ENCODE assay signal across 8 cellular contexts in genomic region chr1:24236170-24237045, GRCh38. TPM values are rescaled to one million over a fixed set of nuclear protein-coding genes. Genes with fewer than 3 reads are reported as not detected.
DNase-seq lines count a peak whose midpoint lies in the region; ATAC-seq, FAIRE-seq and TF ChIP-seq lines count a peak whose summit lies in the region.

No MANE protein-coding gene starts in this region.

- no peak overlapping the region for H3K4me3 ChIP-seq in heart right ventricle

- intact Hi-C loops in heart right ventricle (cut with DNase I) = no loop called here

- H3K4me1 Mint-ChIP-seq in T-helper 2 cell treated with Interferon-gamma antibody and Interleukin-4, amounts not matched to agents 5 μg/mL and 100 μg/mL, for 36 hours (ENCODE audit: low read depth) = no peaks in the 10 kb centered on the region

- peaks cover 0 to 8% (median 0%) of the 10 kb centered on the region in 9 donors for H3K4me1 ChIP-seq in heart right ventricle

- FAIRE-seq in D721Med (lab: Jason Lieb, UNC) = no peak

- WGBS in heart right ventricle, 2 donors = 43 to 47% methylated on average over 17 of the region's 17 CpGs

- no peaks in the 10 kb centered on the region for H3K9me3 Mint-ChIP-seq in T-helper 2 cell treated with Interferon-gamma antibody and Interleukin-4, amounts not matched to agents 5 μg/mL and 100 μg/mL, for 36 hours

- H3K27ac Mint-ChIP-seq in T-helper 2 cell treated with Interferon-gamma antibody and Interleukin-4, amounts not matched to agents 5 μg/mL and 100 μg/mL, for 36 hours = peak overlapping the region; percentile 27

- no peaks in the 10 kb centered on the region for H3K36me3 ChIP-seq in heart right ventricle

- peaks cover 0 to 18% (median 6%) of the 10 kb centered on the region in 7 donors for H3K27me3 ChIP-seq in heart right ventricle

- DNase-seq in GM20000 (ENCODE audit: low spot score) (peak; percentile 65), heart right ventricle (no peak), NCI-H187 treated with DMSO at 0.1 percent for 48 hours (lab: John Stamatoyannopoulos, UW) (no peak), hepatic stellate cell (ENCODE audit: low spot score) (no peak), D721Med (ENCODE audit: insufficient read length, low spot score) (no peak), cerebellar cortex (ENCODE audit: low spot score) (no peak)
- DNase-seq in T-helper 2 cell treated with Interferon-gamma antibody and Interleukin-4, amounts not matched to agents 5 μg/mL and 100 μg/mL, for 36 hours (ENCODE audit: low spot score) = peak; percentile 24
- peak; percentile 51 to 53 for DNase-seq in stimulated activated CD4-positive, alpha-beta T cell treated with anti-CD3 and anti-CD28 coated beads, Interleukin-4, amount 100 ng/mL, for 48 hours (ENCODE audit: low read depth in 2 of 2)

- peaks cover 6% of the 10 kb centered on the region for H3K27me3 Mint-ChIP-seq in T-helper 2 cell treated with Interferon-gamma antibody and Interleukin-4, amounts not matched to agents 5 μg/mL and 100 μg/mL, for 36 hours (ENCODE audit: low read depth)

- H3K4me3 Mint-ChIP-seq in T-helper 2 cell treated with Interferon-gamma antibody and Interleukin-4, amounts not matched to agents 5 μg/mL and 100 μg/mL, for 36 hours = no peak overlapping the region

- ATAC-seq in heart right ventricle = peak in 5 of 8 donors; percentile 31 to 86 (median 42)

- no peak for TF ChIP-seq CTCF in GM20000 (IDR thresholded peaks at IDR 0.05; ENCODE audit: extremely low read depth, missing control alignments)
- TF ChIP-seq CTCF in heart right ventricle (IDR thresholded peaks at IDR 0.05) = no peak
- no peak for TF ChIP-seq CTCF in D721Med (IDR thresholded peaks at IDR 0.05; ENCODE audit: insufficient read depth, missing control alignments)

- H3K9me3 ChIP-seq in heart right ventricle = no peaks in the 10 kb centered on the region

- H3K27ac ChIP-seq in heart right ventricle = no peak overlapping the region

- H3K36me3 Mint-ChIP-seq in T-helper 2 cell treated with Interferon-gamma antibody and Interleukin-4, amounts not matched to agents 5 μg/mL and 100 μg/mL, for 36 hours (ENCODE audit: low read depth) = no peaks in the 10 kb centered on the region

RNA-seq across cellular contexts. Expression of gene IFNLR1, which starts 49.3 kb away (rescaled TPM):
- total RNA-seq in heart right ventricle = 1 to 10 TPM; 2.0 to 3.7 (median 2.6) TPM
- 1 to 10 TPM in 1 of 2 donors, under 1 TPM in 1; 0.51 to 1.2 TPM for polyA plus RNA-seq in heart right ventricle

Comparison
In these comparisons a context has a peak if more than half of its experiments do, and no peak if none do; other contexts are left out.
1. DNase-seq: peak in GM20000 (single experiment), T-helper 2 cell treated with Interferon-gamma antibody and Interleukin-4, amounts not matched to agents 5 μg/mL and 100 μg/mL, for 36 hours (single experiment) and stimulated activated CD4-positive, alpha-beta T cell treated with anti-CD3 and anti-CD28 coated beads, Interleukin-4, amount 100 ng/mL, for 48 hours (2 of 2); none in heart right ventricle (0 of 2), NCI-H187 treated with DMSO at 0.1 percent for 48 hours (single experiment), hepatic stellate cell (single experiment), D721Med (single experiment) and cerebellar cortex (single experiment).